ENCODE assay signal across 9 cellular contexts in the genomic region with DNA sequence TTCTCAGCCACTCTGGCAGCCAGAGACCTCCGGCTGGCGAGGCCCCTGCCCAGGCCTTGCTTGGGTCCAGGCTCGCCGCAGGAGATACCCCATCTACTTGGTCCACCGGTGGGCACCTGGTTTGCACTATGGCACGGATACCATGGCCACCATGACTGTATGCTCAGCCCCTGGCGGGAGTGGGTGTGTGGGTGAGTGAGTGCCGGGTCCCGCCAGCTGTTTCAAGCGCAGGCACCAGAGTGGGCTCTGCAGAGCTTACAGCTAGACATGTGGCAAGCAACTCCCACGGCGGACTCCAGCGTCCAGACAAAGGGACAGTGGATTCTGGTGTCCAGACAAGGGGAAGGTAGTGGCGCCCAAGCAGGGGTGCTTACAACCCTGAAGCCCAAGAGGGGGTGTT. TPM values are rescaled to one million over a fixed set of nuclear protein-coding genes. Genes with fewer than 3 reads are reported as not detected.
DNase-seq lines count a peak whose midpoint lies in the region; ATAC-seq, FAIRE-seq and TF ChIP-seq lines count a peak whose summit lies in the region.
"Had no signal": no experiment of that assay in that cellular context is flagged by ENCODE, and none has a peak within 500 bp of the region (broad histone marks: within the 10 kb centered on the region; RNA-seq: fewer than 3 reads in every experiment).

No MANE protein-coding gene starts in this region.

- no peak overlapping the region for H2BK120ac ChIP-seq in H1 (replicated peaks; ENCODE audit: low read depth, low read length)
- H2BK120ac ChIP-seq in mesendoderm (ENCODE audit: low read depth, low read length), result no peak overlapping the region

- no peak overlapping the region for H4K91ac ChIP-seq in H1 (replicated peaks; ENCODE audit: insufficient read length, low read length)

- peak overlapping the region in 6 of 7 donors; percentile 88 to 94 (median 90) for H3K4me3 Mint-ChIP-seq in CD8-positive, alpha-beta memory T cell

- H4K20me1 ChIP-seq in H1 (replicated peaks in 1 of 2; ENCODE audit: control insufficient read depth in 1 of 2, insufficient read depth in 2 of 2, low read length in 2 of 2) (peaks cover 24 to 29% of the 10 kb centered on the region in 2 experiments), osteoblast (ENCODE audit: insufficient read depth, low read length) (peaks cover 59% of the 10 kb centered on the region)

- no peak overlapping the region for H3K18ac ChIP-seq in H1 (ENCODE audit: extremely low read depth, low read length)
- H3K18ac ChIP-seq in mesendoderm (ENCODE audit: low read length), result no peak overlapping the region

- H3K23ac ChIP-seq in H1 (ENCODE audit: insufficient read length), result no peak overlapping the region
- no peak overlapping the region for H3K23ac ChIP-seq in mesendoderm (ENCODE audit: low read length)

- no peak overlapping the region for H3K27ac ChIP-seq in CD8-positive, alpha-beta memory T cell (ENCODE audit: low read depth, low read length)
- H3K27ac ChIP-seq in H1 (ENCODE audit: low read depth, low read length) (no peak overlapping the region), osteoblast (ENCODE audit: low read depth, low read length) (peak overlapping the region; percentile 98), mesendoderm (ENCODE audit: low read depth, low read length) (no peak overlapping the region), SJCRH30 (no peak overlapping the region)
- H3K27ac ChIP-seq: ovary had no signal

- H2AFZ ChIP-seq in H1 (ENCODE audit: low read length) (no peak overlapping the region), osteoblast (ENCODE audit: low read length) (no peak overlapping the region)

- H3K14ac ChIP-seq in H1 (ENCODE audit: insufficient read length), result no peak overlapping the region

- peaks cover 4% of the 10 kb centered on the region; the same call in 1 of the 2 replicates for H3K23me2 ChIP-seq in H1 (ENCODE audit: low read depth, low read length)

- H3K4ac ChIP-seq in H1 (replicated peaks; ENCODE audit: insufficient read length, low read depth, low read length), result no peak overlapping the region
- no peak overlapping the region for H3K4ac ChIP-seq in mesendoderm (ENCODE audit: low read depth, low read length)

- H2BK20ac ChIP-seq in H1 (ENCODE audit: low read length), result no peak overlapping the region

- H3K79me2 ChIP-seq in H1 (ENCODE audit: control insufficient read depth in 1 of 2, insufficient read depth in 2 of 2, low read length in 2 of 2) (peaks cover 29 to 80% of the 10 kb centered on the region in 2 experiments), osteoblast (ENCODE audit: insufficient read depth, low read length) (peaks cover 87% of the 10 kb centered on the region), mesendoderm (ENCODE audit: control insufficient read depth, insufficient read depth, low read length) (peaks cover 66% of the 10 kb centered on the region)

- no peaks in the 10 kb centered on the region for H3K27me3 Mint-ChIP-seq in CD8-positive, alpha-beta memory T cell

- no peaks in the 10 kb centered on the region for H3K36me3 ChIP-seq in CD8-positive, alpha-beta memory T cell (ENCODE audit: insufficient read depth, low read length)
- H3K36me3 ChIP-seq in H1 (ENCODE audit: control insufficient read depth in 2 of 4, insufficient read depth in 4 of 4, low read length in 3 of 4), result peaks cover 0 to 6% (median 3%) of the 10 kb centered on the region in 4 experiments; a peak in 3 of 8 replicates
- H3K36me3 ChIP-seq in osteoblast (ENCODE audit: insufficient read depth, low read length), result peaks cover 11% of the 10 kb centered on the region
- H3K36me3 ChIP-seq in mesendoderm (ENCODE audit: control insufficient read depth, insufficient read depth, low read length), result no peaks in the 10 kb centered on the region
- peaks cover 23% of the 10 kb centered on the region for H3K36me3 ChIP-seq in SJCRH30
- H3K36me3 ChIP-seq: ovary had no signal

- TF ChIP-seq EP300 in H1 (IDR thresholded peaks at IDR 0.05; ENCODE audit: borderline replicate concordance in 1 of 2, low read depth in 2 of 2, low read length in 2 of 2), result no peak

- H3K27ac Mint-ChIP-seq in CD8-positive, alpha-beta memory T cell, result peak overlapping the region in 7 of 8 donors; percentile 46 to 94 (median 79)

- no peak for TF ChIP-seq CTCF in NB4 (IDR thresholded peaks at IDR 0.05; ENCODE audit: low read depth, low read length)
- TF ChIP-seq CTCF in H1 (IDR thresholded peaks at IDR 0.05; ENCODE audit: control extremely low read depth in 1 of 3, insufficient read depth in 1 of 3, low read depth in 1 of 3, low read length in 3 of 3), result no peak
- TF ChIP-seq CTCF in osteoblast (IDR thresholded peaks at IDR 0.05; ENCODE audit: extremely low read depth, low read depth, low read length), result no peak

- no peak overlapping the region for H2BK15ac ChIP-seq in H1 (ENCODE audit: low read length)
- no peak overlapping the region for H2BK15ac ChIP-seq in mesendoderm (replicated peaks; ENCODE audit: low read depth)

- H3K4me3 ChIP-seq in CD8-positive, alpha-beta memory T cell (ENCODE audit: low read length), result peak overlapping the region; percentile 91
- H3K4me3 ChIP-seq in NB4 (ENCODE audit: low read depth, low read length) (peak overlapping the region; percentile 84), H1 (ENCODE audit: extremely low read depth in 1 of 4, insufficient read depth in 2 of 4, low read depth in 3 of 4, low read length in 4 of 4) (peak overlapping the region in 2 of 4 experiments; percentile 73 to 82; a peak in 4 of 8 replicates), osteoblast (ENCODE audit: insufficient read depth, low read length) (peak overlapping the region; percentile 96), mesendoderm (ENCODE audit: low read length) (no peak overlapping the region), SJCRH30 (no peak overlapping the region)

- TF ChIP-seq RAD21 in H1 (IDR thresholded peaks at IDR 0.05 in 1 of 2, conservative IDR thresholded peaks at IDR 0.05 in 1 of 2; ENCODE audit: low read depth in 2 of 2, low read length in 2 of 2), result no peak

- H3K36me3 Mint-ChIP-seq in CD8-positive, alpha-beta memory T cell, result peaks cover 0 to 19% (median 0%) of the 10 kb centered on the region in 3 donors

- H4K5ac ChIP-seq in H1 (ENCODE audit: insufficient read length, low read depth, low read length) (no peak overlapping the region), mesendoderm (ENCODE audit: low read length) (no peak overlapping the region)

- TF ChIP-seq POLR2A in NB4 (IDR thresholded peaks at IDR 0.05; ENCODE audit: extremely low read depth, insufficient read length) (no peak), H1 (IDR thresholded peaks at IDR 0.05; ENCODE audit: control extremely low read depth in 1 of 2, low read depth in 2 of 2, low read length in 2 of 2) (no peak)

- H4K8ac ChIP-seq in H1 (ENCODE audit: extremely low read depth, insufficient read depth, low read length) (no peak overlapping the region; the same call in 1 of the 2 replicates), mesendoderm (ENCODE audit: low read depth, low read length) (no peak overlapping the region)

- peaks cover 33% of the 10 kb centered on the region for H3K4me1 ChIP-seq in CD8-positive, alpha-beta memory T cell (ENCODE audit: insufficient read depth, low read length)
- H3K4me1 ChIP-seq in H1 (replicated peaks in 1 of 4; ENCODE audit: control insufficient read depth in 3 of 4, insufficient read depth in 4 of 4, low read length in 3 of 4), result peaks cover 0 to 10% (median 6%) of the 10 kb centered on the region in 4 experiments; a peak in 6 of 7 replicates
- H3K4me1 ChIP-seq in osteoblast (ENCODE audit: insufficient read depth, low read length), result peaks cover 15% of the 10 kb centered on the region
- H3K4me1 ChIP-seq in mesendoderm (ENCODE audit: control insufficient read depth, low read depth, low read length), result no peaks in the 10 kb centered on the region
- H3K4me1 ChIP-seq in SJCRH30, result peaks cover 4% of the 10 kb centered on the region

- POLR2A ChIA-PET in CD8-positive, alpha-beta memory T cell (lab: Charles Lee), result interaction anchor here (2.1 to 2.4 kb wide), 2 partner anchors 47 to 63 kb away, joined by 7 to 8 read pairs; a partner anchor contains a TSS
- POLR2A ChIA-PET in H1 (lab: Charles Lee; ENCODE audit: partially characterized antibody), result interaction anchor here (1.6 to 2.7 kb wide), 2 partner anchors 10 to 21 kb away, joined by 6 to 7 read pairs; no protein-coding TSS in a partner anchor

- ATAC-seq in GM21717 (IDR thresholded peaks at IDR 0.05; ENCODE audit: unreplicated experiment), result no peak

- peaks cover 27% of the 10 kb centered on the region for H3K79me1 ChIP-seq in H1 (ENCODE audit: low read depth, low read length)
- H3K79me1 ChIP-seq in mesendoderm (ENCODE audit: low read length), result peaks cover 27% of the 10 kb centered on the region

- H2BK5ac ChIP-seq in H1 (ENCODE audit: low read depth, low read length) (no peak overlapping the region), mesendoderm (ENCODE audit: low read length) (no peak overlapping the region)

- DNase-seq in CD8-positive, alpha-beta memory T cell, result no peak
- DNase-seq in NB4 (ENCODE audit: low read depth) (no peak), H1 (ENCODE audit: low read depth in 1 of 2, low spot score in 2 of 2) (no peak), osteoblast (ENCODE audit: insufficient read length, low spot score, missing footprints) (peak; percentile 78), mesendoderm (no peak), NCI-H2029 (lab: John Stamatoyannopoulos, UW) (no peak), SJCRH30 (no peak)
- DNase-seq: ovary had no signal

- CTCF ChIA-PET in CD8-positive, alpha-beta memory T cell (lab: Charles Lee), result interaction anchor here (0.9 to 1.7 kb wide), 2 partner anchors 20 to 28 kb away, joined by 3 to 5 read pairs; no protein-coding TSS in a partner anchor
- CTCF ChIA-PET in H1 (lab: Charles Lee; ENCODE audit: partially characterized antibody), result interaction anchor here (0.8 to 2.4 kb wide), 2 partner anchors 9 to 20 kb away, joined by 5 to 13 read pairs; no protein-coding TSS in a partner anchor

- H3K4me1 Mint-ChIP-seq in CD8-positive, alpha-beta memory T cell, result peaks cover 44 to 70% (median 64%) of the 10 kb centered on the region in 3 donors

- WGBS in H1 (ENCODE audit: extremely low coverage in 1 of 2, insufficient coverage in 1 of 2, insufficient read length in 1 of 2, insufficient replicate concordance in 2 of 2, low coverage in 1 of 2, low lambda C conversion rate in 2 of 2, missing lambda C conversion rate in 1 of 2), 2 experiments, result 90% methylated on average over 14 of the region's 14 CpGs; no CpG with 5 or more reads in 1 of the 2 experiments
- WGBS in mesendoderm (ENCODE audit: extremely low coverage, insufficient coverage, low lambda C conversion rate), result no CpG with 5 or more reads among the region's 14 CpGs

- H3K4me2 ChIP-seq in H1 (ENCODE audit: insufficient read depth in 1 of 2, low read depth in 2 of 2, low read length in 2 of 2) (peak overlapping the region; percentile 72 to 83; a peak in 3 of 4 replicates), osteoblast (ENCODE audit: insufficient read depth, low read length) (peak overlapping the region; percentile 96), mesendoderm (ENCODE audit: low read length) (no peak overlapping the region)

- no peak overlapping the region for H3K56ac ChIP-seq in H1 (replicated peaks; ENCODE audit: insufficient read length, low read depth, low read length)
- no peak overlapping the region for H3K56ac ChIP-seq in mesendoderm (ENCODE audit: low read length)

- H3K27me3 ChIP-seq in CD8-positive, alpha-beta memory T cell (ENCODE audit: insufficient read depth, low read length, poor library complexity, severe bottlenecking), result no peaks in the 10 kb centered on the region
- H3K27me3 ChIP-seq in H1 (replicated peaks in 1 of 4; ENCODE audit: control insufficient read depth in 3 of 4, extremely low read depth in 1 of 4, insufficient read depth in 3 of 4, low read length in 3 of 4) (no peaks in the 10 kb centered on the region), osteoblast (ENCODE audit: insufficient read depth, low read length) (no peaks in the 10 kb centered on the region), mesendoderm (ENCODE audit: insufficient read depth, low read length, poor library complexity) (no peaks in the 10 kb centered on the region), SJCRH30 (no peaks in the 10 kb centered on the region)
- H3K27me3 ChIP-seq: ovary had no signal

- H2AK5ac ChIP-seq in H1 (ENCODE audit: low read depth, low read length) (no peak overlapping the region), mesendoderm (ENCODE audit: low read length) (no peak overlapping the region)

- no peaks in the 10 kb centered on the region for H3K9me3 ChIP-seq in CD8-positive, alpha-beta memory T cell (ENCODE audit: low read length)
- H3K9me3 ChIP-seq in H1 (ENCODE audit: insufficient read depth in 2 of 2, low read depth in 1 of 2, low read length in 1 of 2), result no peaks in the 10 kb centered on the region
- no peaks in the 10 kb centered on the region for H3K9me3 ChIP-seq in osteoblast (ENCODE audit: low read depth, low read length)
- no peaks in the 10 kb centered on the region for H3K9me3 ChIP-seq in SJCRH30 (replicated peaks)
- H3K9me3 ChIP-seq: ovary had no signal

- no peaks in the 10 kb centered on the region for H3K9me3 Mint-ChIP-seq in CD8-positive, alpha-beta memory T cell

- H3K9ac ChIP-seq in H1 (replicated peaks in 1 of 4; ENCODE audit: extremely low read depth in 1 of 4, low read depth in 3 of 4, low read length in 3 of 4), result no peak overlapping the region
- no peak overlapping the region for H3K9ac ChIP-seq in mesendoderm (ENCODE audit: low read length)

- FAIRE-seq in H1 (lab: Jason Lieb, UNC), result no peak

- no peak overlapping the region for H2BK12ac ChIP-seq in H1 (ENCODE audit: low read depth, low read length)

RNA-seq across cellular contexts. Expression of a gene that starts 1.4 kb away (rescaled TPM):
- 10 to 100 TPM; 79.0 to 80.2 TPM for total RNA-seq in CD8-positive, alpha-beta memory T cell
- 56.1 TPM for polyA plus RNA-seq in CD8-positive, alpha-beta memory T cell
- total RNA-seq in H1 (2021; fragmentation: NEBNext Ultra II Directional; extraction: Animal tissue kit (Norgen Biotek cat#: 25700)), result 93.7 and 103 TPM in 2 replicates
- polyA plus RNA-seq in H1 (2011; rRNA removed), result 155 and 189 TPM in 2 replicates
- polyA plus RNA-seq in H1 (2011; cell fraction: cytosol; rRNA removed), result 126 TPM
- 463 TPM for polyA plus RNA-seq in H1 (2011; cell fraction: nucleus; rRNA removed)
- 95.7 to 118 TPM (median 113 TPM) in 4 replicates for polyA plus RNA-seq in H1 (2012, experiment 1 of 2)
- 126 TPM for polyA plus RNA-seq in H1 (2012, experiment 2 of 2)
- polyA plus RNA-seq in H1 (2013, experiment 1 of 2), result 66.7 TPM
- polyA plus RNA-seq in H1 (2013, experiment 2 of 2), result 63.5 TPM
- 135 and 164 TPM in 2 replicates for polyA minus RNA-seq in H1 (2011; rRNA and poly(A)+ RNA removed)
- polyA minus RNA-seq in H1 (2011; cell fraction: cytosol; rRNA and poly(A)+ RNA removed), result 65.7 TPM
- polyA minus RNA-seq in H1 (2011; cell fraction: nucleus; rRNA and poly(A)+ RNA removed), result 123 TPM
- 42.7 and 48.0 TPM in 2 replicates for total RNA-seq in osteoblast
- polyA plus RNA-seq in mesendoderm (2013, experiment 1 of 2), result 52.9 TPM
- polyA plus RNA-seq in mesendoderm (2013, experiment 2 of 2), result 53.9 TPM
- 73.5 and 78.0 TPM in 2 replicates for total RNA-seq in SJCRH30 (2014; rRNA removed; shearing (Covaris generic))

RNA-seq across cellular contexts. Expression of a gene that starts 2.0 kb away (rescaled TPM):
- 10 to 100 TPM; 51.4 to 51.9 TPM for total RNA-seq in CD8-positive, alpha-beta memory T cell
- 42.3 TPM for polyA plus RNA-seq in CD8-positive, alpha-beta memory T cell
- total RNA-seq in H1 (2021; fragmentation: NEBNext Ultra II Directional; extraction: Animal tissue kit (Norgen Biotek cat#: 25700)), result 78.9 and 82.8 TPM in 2 replicates
- 83.6 and 108 TPM in 2 replicates for polyA plus RNA-seq in H1 (2011; rRNA removed)
- 75.5 TPM for polyA plus RNA-seq in H1 (2011; cell fraction: cytosol; rRNA removed)
- polyA plus RNA-seq in H1 (2011; cell fraction: nucleus; rRNA removed), result 74.2 TPM
- 50.6 to 99.7 TPM (median 95.3 TPM) in 4 replicates for polyA plus RNA-seq in H1 (2012, experiment 1 of 2)
- 116 TPM for polyA plus RNA-seq in H1 (2012, experiment 2 of 2)
- 77.0 TPM for polyA plus RNA-seq in H1 (2013, experiment 1 of 2)
- polyA plus RNA-seq in H1 (2013, experiment 2 of 2), result 77.2 TPM
- 43.7 and 48.7 TPM in 2 replicates for polyA minus RNA-seq in H1 (2011; rRNA and poly(A)+ RNA removed)
- 54.7 TPM for polyA minus RNA-seq in H1 (2011; cell fraction: cytosol; rRNA and poly(A)+ RNA removed)
- polyA minus RNA-seq in H1 (2011; cell fraction: nucleus; rRNA and poly(A)+ RNA removed), result 25.9 TPM
- 43.3 and 43.4 TPM in 2 replicates for total RNA-seq in osteoblast
- polyA plus RNA-seq in mesendoderm (2013, experiment 1 of 2), result 74.2 TPM
- polyA plus RNA-seq in mesendoderm (2013, experiment 2 of 2), result 76.2 TPM
- total RNA-seq in SJCRH30 (2014; rRNA removed; shearing (Covaris generic)), result 48.9 and 51.9 TPM in 2 replicates

RNA-seq across cellular contexts. Expression of a gene that starts 47.7 kb away (rescaled TPM):
- total RNA-seq in CD8-positive, alpha-beta memory T cell, result 100 to 1,000 TPM; 131 to 134 TPM
- polyA plus RNA-seq in CD8-positive, alpha-beta memory T cell, result 41.1 TPM
- 69.9 and 70.5 TPM in 2 replicates for total RNA-seq in H1 (2021; fragmentation: NEBNext Ultra II Directional; extraction: Animal tissue kit (Norgen Biotek cat#: 25700))
- polyA plus RNA-seq in H1 (2011; rRNA removed), result 58.3 and 82.3 TPM in 2 replicates
- 74.7 TPM for polyA plus RNA-seq in H1 (2011; cell fraction: cytosol; rRNA removed)
- polyA plus RNA-seq in H1 (2011; cell fraction: nucleus; rRNA removed), result 77.7 TPM
- polyA plus RNA-seq in H1 (2012, experiment 1 of 2), result 60.0 to 66.8 TPM (median 63.3 TPM) in 4 replicates
- 92.7 TPM for polyA plus RNA-seq in H1 (2012, experiment 2 of 2)
- polyA plus RNA-seq in H1 (2013, experiment 1 of 2), result 60.0 TPM
- 59.1 TPM for polyA plus RNA-seq in H1 (2013, experiment 2 of 2)
- polyA minus RNA-seq in H1 (2011; rRNA and poly(A)+ RNA removed), result 19.6 and 25.7 TPM in 2 replicates
- polyA minus RNA-seq in H1 (2011; cell fraction: cytosol; rRNA and poly(A)+ RNA removed), result 31.5 TPM
- 21.3 TPM for polyA minus RNA-seq in H1 (2011; cell fraction: nucleus; rRNA and poly(A)+ RNA removed)
- total RNA-seq in osteoblast, result 12.7 and 14.1 TPM in 2 replicates
- 58.2 TPM for polyA plus RNA-seq in mesendoderm (2013, experiment 1 of 2)
- 58.3 TPM for polyA plus RNA-seq in mesendoderm (2013, experiment 2 of 2)
- total RNA-seq in SJCRH30 (2014; rRNA removed; shearing (Covaris generic)), result 113 and 121 TPM in 2 replicates

Comparison
In these comparisons a context has a peak if more than half of its experiments do, and no peak if none do; other contexts are left out.
1. H3K4me3 ChIP-seq: peak in CD8-positive, alpha-beta memory T cell (single experiment), NB4 (single experiment) and osteoblast (single experiment); none in mesendoderm (single experiment) and SJCRH30 (single experiment).